16 cellular contexts compared by ENCODE assay signal in genomic region chr4:78863254-78863869, GRCh38.
DNase-seq lines count a peak whose midpoint lies in the region; ATAC-seq, FAIRE-seq and TF ChIP-seq lines count a peak whose summit lies in the region.
"Had no signal": no experiment of that assay in that cellular context is flagged by ENCODE, and none has a peak within 500 bp of the region (broad histone marks: within the 10 kb centered on the region; RNA-seq: fewer than 3 reads in every experiment).

No MANE protein-coding gene starts in this region.

- H3K9me1 ChIP-seq in keratinocyte (ENCODE audit: control insufficient read depth, extremely low read depth, insufficient read depth, low read length): no peaks in the 10 kb centered on the region

- no peaks in the 10 kb centered on the region for H3K4me1 ChIP-seq in keratinocyte (ENCODE audit: control insufficient read depth, extremely low read depth, insufficient read depth, low read length)
- peaks cover 5% of the 10 kb centered on the region for H3K4me1 ChIP-seq in body of pancreas

- H3K79me2 ChIP-seq in keratinocyte (ENCODE audit: control insufficient read depth, insufficient read depth, low read length): no peaks in the 10 kb centered on the region

- H3K27me3 ChIP-seq in keratinocyte (ENCODE audit: control insufficient read depth, extremely low read depth, insufficient read depth, low read length): no peaks in the 10 kb centered on the region
- H3K27me3 ChIP-seq in body of pancreas: no peaks in the 10 kb centered on the region

- no peak overlapping the region for H3K4me2 ChIP-seq in keratinocyte (ENCODE audit: control insufficient read depth, extremely low read depth, insufficient read depth, low read depth, low read length)

- WGBS in body of pancreas, 2 donors: 63 to 85% methylated on average over 5 of the region's 5 CpGs

- H2AFZ ChIP-seq in keratinocyte (ENCODE audit: control insufficient read depth, low read length): no peak overlapping the region

- no peak for DNase-seq in GM18507 (ENCODE audit: extremely low spot score, insufficient read length, low read depth)
- DNase-seq in keratinocyte (ENCODE audit: low read depth, low spot score): no peak
- DNase-seq in AG08396 (ENCODE audit: low spot score): no peak
- DNase-seq in body of pancreas: no peak
- DNase-seq in coronary artery (ENCODE audit: low spot score): no peak
- DNase-seq: activated naive CD8-positive, alpha-beta T cell treated with anti-CD3 and anti-CD28 coated beads, Interleukin-2, amount 10 ng/mL, durations not matched to agents 7 days and 5 days; GOT3; left cardiac atrium; NCI-H1105; NCI-H446; stimulated activated CD4-positive, alpha-beta T cell treated with anti-CD3 and anti-CD28 coated beads, Interleukin-4, amount 100 ng/mL, for 24 hours; stimulated activated naive CD4-positive, alpha-beta T cell had no signal

- H3K4me3 ChIP-seq in keratinocyte (ENCODE audit: control insufficient read depth in 2 of 3, extremely low read depth in 1 of 3, insufficient read depth in 2 of 3, low read depth in 1 of 3, low read length in 3 of 3): no peak overlapping the region
- no peak overlapping the region for H3K4me3 ChIP-seq in body of pancreas
- no peak overlapping the region for H3K4me3 ChIP-seq in coronary artery

- intact Hi-C loops in body of pancreas (cut with DNase I): loop anchor here (10.0 kb wide), 1 partner anchor 249 kb away; no protein-coding TSS in a partner anchor

- FAIRE-seq in GM18507 (lab: Jason Lieb, UNC): peak; percentile 79
- FAIRE-seq in keratinocyte (lab: Jason Lieb, UNC): peak; percentile 26

- dilution Hi-C loops in keratinocyte (cut with MboI; ENCODE audit: extremely low pct_ligation_motif_present, low sequenced_read_pairs): loop anchor here (25.0 kb wide), 1 partner anchor 251 kb away; no protein-coding TSS in a partner anchor

- peak; percentile 51 for ATAC-seq in GM21423 (IDR thresholded peaks at IDR 0.05; ENCODE audit: unreplicated experiment)
- ATAC-seq in HG03175 (IDR thresholded peaks at IDR 0.05; ENCODE audit: unreplicated experiment): peak; percentile 43
- no peak for ATAC-seq in body of pancreas
- ATAC-seq in GM19023 (IDR thresholded peaks at IDR 0.05; ENCODE audit: unreplicated experiment): no peak
- ATAC-seq: esophagus mucosa, left cardiac atrium had no signal

- H4K20me1 ChIP-seq in keratinocyte (ENCODE audit: control insufficient read depth, extremely low read depth, insufficient read depth, low read length): no peaks in the 10 kb centered on the region

- TF ChIP-seq CTCF in keratinocyte (optimal IDR thresholded peaks at IDR 0.05 in 1 of 3, IDR thresholded peaks at IDR 0.05 in 1 of 3, conservative IDR thresholded peaks at IDR 0.05 in 1 of 3; ENCODE audit: extremely low read depth in 1 of 3, insufficient read depth in 2 of 3, low read length in 3 of 3): no peak
- TF ChIP-seq CTCF in body of pancreas (IDR thresholded peaks at IDR 0.05): no peak
- no peak for TF ChIP-seq CTCF in coronary artery (IDR thresholded peaks at IDR 0.05)

- H3K9me3 ChIP-seq in keratinocyte (ENCODE audit: control insufficient read depth, low read depth, low read length) (no peaks in the 10 kb centered on the region), body of pancreas (no peaks in the 10 kb centered on the region)

- H3K36me3 ChIP-seq in keratinocyte (ENCODE audit: control insufficient read depth in 2 of 2, extremely low read depth in 1 of 2, insufficient read depth in 2 of 2, low read length in 2 of 2): peaks cover 2 to 5% of the 10 kb centered on the region in 2 experiments
- H3K36me3 ChIP-seq in body of pancreas (replicated peaks in 1 of 2; ENCODE audit: insufficient read depth in 1 of 2, low read depth in 2 of 2): peaks cover 0 to 4% of the 10 kb centered on the region in 2 donors

- no peak for TF ChIP-seq POLR2A in body of pancreas (IDR thresholded peaks at IDR 0.05)

- H3K27ac ChIP-seq in keratinocyte (ENCODE audit: control insufficient read depth, insufficient read depth, low read length) (no peak overlapping the region), body of pancreas (no peak overlapping the region), coronary artery (no peak overlapping the region)

- no peak overlapping the region for H3K9ac ChIP-seq in keratinocyte (ENCODE audit: control insufficient read depth, extremely low read depth, insufficient read depth, low read length)

Comparison
In these comparisons a context has a peak if more than half of its experiments do, and no peak if none do; other contexts are left out.
1. ATAC-seq: peak in GM21423 (single experiment) and HG03175 (single experiment); none in body of pancreas (single experiment) and GM19023 (single experiment).